Comparison of ENCODE assay signal across 1 cellular context in genomic region chr11:19781351-19781750, GRCh38.
TF ChIP-seq lines count a peak whose summit lies in the region.

No MANE protein-coding gene starts in this region.

TF ChIP-seq in GM23338, 12 proteins besides CTCF, POLR2A, EP300 and RAD21 (continued from another document):
- no peak for TF ChIP-seq ZNF462 (CRISPR knock-in tag; IDR thresholded peaks at IDR 0.05)
TF ChIP-seq in GM23338: peak in this region for 0.
